9 cellular contexts compared by ENCODE assay signal in genomic region chr13:79775830-79776229, GRCh38.
DNase-seq lines count a peak whose midpoint lies in the region; TF ChIP-seq lines count a peak whose summit lies in the region.
"Had no signal": no experiment of that assay in that cellular context is flagged by ENCODE, and none has a peak within 500 bp of the region (broad histone marks: within the 10 kb centered on the region; RNA-seq: fewer than 3 reads in every experiment).

No MANE protein-coding gene starts in this region.

- no peak overlapping the region for H3K4me3 ChIP-seq in stomach
- H3K4me3 ChIP-seq: BLaER1 treated with 17β-estradiol and CSF1 and Interleukin-3, amounts not matched to agents 10 nM and 100 nM had no signal

- peak; percentile 23 for DNase-seq in DMS153 (lab: John Stamatoyannopoulos, UW)
- no peak for DNase-seq in DMS153 treated with DMSO at 0.1 percent for 48 hours (lab: John Stamatoyannopoulos, UW; ENCODE audit: unreplicated experiment)
- DNase-seq in KG1 (lab: John Stamatoyannopoulos, UW): peak; percentile 3
- DNase-seq in iPS DF 19.7 (ENCODE audit: low read depth, low spot score): peak; percentile 28
- peak; percentile 29 for DNase-seq in stomach
- DNase-seq in stimulated activated CD4-positive, alpha-beta T cell treated with anti-CD3 and anti-CD28 coated beads, Interleukin-12 subunit alpha, Interleukin-12 subunit beta, amount 100 ng/mL, for 4 hours: no peak
- no peak for DNase-seq in D341Med (ENCODE audit: low spot score)

- H3K9me3 ChIP-seq in stomach: peaks cover 0 to 14% (median 0%) of the 10 kb centered on the region in 4 donors

- intact Hi-C loops in stomach (cut with DNase I; ENCODE audit: low total_unique reads): no loop called here

- no peak for TF ChIP-seq EP300 in stomach (IDR thresholded peaks at IDR 0.05)

- H3K27me3 ChIP-seq in stomach: no peaks in the 10 kb centered on the region
- H3K27me3 ChIP-seq: BLaER1 treated with 17β-estradiol and CSF1 and Interleukin-3, amounts not matched to agents 10 nM and 100 nM had no signal

- TF ChIP-seq CTCF in VCaP (conservative IDR thresholded peaks at IDR 0.05): peak; percentile 79
- peak in 4 of 7 experiments; percentile 34 to 46 (median 42) for TF ChIP-seq CTCF in stomach (IDR thresholded peaks at IDR 0.05)

- WGBS in stomach, 5 donors: 2 to 17% (median 9%) methylated on average over 1 of the region's 1 CpG

- no peaks in the 10 kb centered on the region for H3K36me3 ChIP-seq in stomach
- H3K36me3 ChIP-seq: BLaER1 treated with 17β-estradiol and CSF1 and Interleukin-3, amounts not matched to agents 10 nM and 100 nM had no signal

- TF ChIP-seq POLR2A in stomach (IDR thresholded peaks at IDR 0.05): no peak

- peaks cover 0 to 25% (median 11%) of the 10 kb centered on the region in 4 donors for H3K4me1 ChIP-seq in stomach
- H3K4me1 ChIP-seq: BLaER1 treated with 17β-estradiol and CSF1 and Interleukin-3, amounts not matched to agents 10 nM and 100 nM had no signal

- H3K27ac ChIP-seq in VCaP (no peak overlapping the region), stomach (no peak overlapping the region)
- H3K27ac ChIP-seq: BLaER1 treated with 17β-estradiol and CSF1 and Interleukin-3, amounts not matched to agents 10 nM and 100 nM had no signal

Comparison
In these comparisons a context has a peak if more than half of its experiments do, and no peak if none do; other contexts are left out.
1. DNase-seq: peak in DMS153 (single experiment), KG1 (single experiment), iPS DF 19.7 (single experiment) and stomach (single experiment); none in DMS153 treated with DMSO at 0.1 percent for 48 hours (single experiment), stimulated activated CD4-positive, alpha-beta T cell treated with anti-CD3 and anti-CD28 coated beads, Interleukin-12 subunit alpha, Interleukin-12 subunit beta, amount 100 ng/mL, for 4 hours (single experiment) and D341Med (single experiment).